Comparison of ENCODE assay signal across 21 cellular contexts in genomic region chr12:54535474-54535873, GRCh38. TPM values are rescaled to one million over a fixed set of nuclear protein-coding genes. Genes with fewer than 3 reads are reported as not detected.
A peak's percentile ranks its signal among the peaks of the same experiment; 100 is the strongest.
DNase-seq lines count a peak whose midpoint lies in the region; ATAC-seq and TF ChIP-seq lines count a peak whose summit lies in the region.
"Had no signal": no experiment of that assay in that cellular context is flagged by ENCODE, and none has a peak within 500 bp of the region (broad histone marks: within the 10 kb centered on the region; RNA-seq: fewer than 3 reads in every experiment).

No MANE protein-coding gene starts in this region.

- H3K27me3 ChIP-seq in CD4-positive, CD25-positive, alpha-beta regulatory T cell (ENCODE audit: control insufficient read depth, insufficient read depth, low read length) = no peaks in the 10 kb centered on the region
- H3K27me3 ChIP-seq in naive thymus-derived CD4-positive, alpha-beta T cell (ENCODE audit: control insufficient read depth in 2 of 2, insufficient read depth in 2 of 2, low read length in 2 of 2) = no peaks in the 10 kb centered on the region
- H3K27me3 ChIP-seq: BLaER1 had no signal

- no peaks in the 10 kb centered on the region for H3K9me3 ChIP-seq in CD4-positive, CD25-positive, alpha-beta regulatory T cell (ENCODE audit: control insufficient read depth in 2 of 2, low read length in 2 of 2)
- no peaks in the 10 kb centered on the region for H3K9me3 ChIP-seq in naive thymus-derived CD4-positive, alpha-beta T cell (ENCODE audit: control insufficient read depth in 2 of 3, low read length in 3 of 3)
- H3K9me3 ChIP-seq: A549, BLaER1 had no signal

- H3K27ac ChIP-seq in CD4-positive, CD25-positive, alpha-beta regulatory T cell (ENCODE audit: insufficient read depth, low read length, poor library complexity, severe bottlenecking) = no peak overlapping the region
- peak overlapping the region; percentile 20 for H3K27ac ChIP-seq in naive thymus-derived CD4-positive, alpha-beta T cell (ENCODE audit: low read depth, low read length)
- H3K27ac ChIP-seq: A549, BLaER1, KMS-11 had no signal

- peaks cover 15% of the 10 kb centered on the region for H3K4me1 Mint-ChIP-seq in activated CD8-positive, alpha-beta T cell treated with anti-CD3 and anti-CD28 coated beads for 36 hours (ENCODE audit: low read depth)
- no peaks in the 10 kb centered on the region for H3K4me1 Mint-ChIP-seq in activated CD8-positive, alpha-beta T cell treated with anti-CD3 and anti-CD28 coated beads, Interleukin-2, amount 10 ng/mL, durations not matched to agents 7 days and 5 days (ENCODE audit: low read depth)
- peaks cover 0 to 5% (median 1%) of the 10 kb centered on the region in 4 donors for H3K4me1 Mint-ChIP-seq in CD4-positive, CD25-positive, alpha-beta regulatory T cell
- H3K4me1 Mint-ChIP-seq in activated T-helper 1 cell treated with anti-CD3 and anti-CD28 coated beads, Interleukin-12 subunit alpha, Interleukin-12 subunit beta, Interleukin-2, Interleukin-4 antibody, amounts not matched to agents 30 ng/mL and 10 ng/mL and 1 ng/mL, durations not matched to agents 14 hours and 24 hours and 36 hours (ENCODE audit: low read depth) = peaks cover 15% of the 10 kb centered on the region
- peaks cover 0 to 6% (median 0%) of the 10 kb centered on the region in 7 donors for H3K4me1 Mint-ChIP-seq in naive thymus-derived CD4-positive, alpha-beta T cell

- H3K27ac Mint-ChIP-seq in activated CD8-positive, alpha-beta T cell treated with anti-CD3 and anti-CD28 coated beads for 36 hours = peak overlapping the region; percentile 81
- no peak overlapping the region for H3K27ac Mint-ChIP-seq in activated CD8-positive, alpha-beta T cell treated with anti-CD3 and anti-CD28 coated beads, Interleukin-2, amount 10 ng/mL, durations not matched to agents 7 days and 5 days
- peak overlapping the region in 2 of 3 donors; percentile 6 to 80 for H3K27ac Mint-ChIP-seq in CD4-positive, CD25-positive, alpha-beta regulatory T cell
- peak overlapping the region; percentile 18 for H3K27ac Mint-ChIP-seq in activated T-helper 1 cell treated with anti-CD3 and anti-CD28 coated beads, Interleukin-12 subunit alpha, Interleukin-12 subunit beta, Interleukin-2, Interleukin-4 antibody, amounts not matched to agents 30 ng/mL and 10 ng/mL and 1 ng/mL, durations not matched to agents 14 hours and 24 hours and 36 hours
- H3K27ac Mint-ChIP-seq in naive thymus-derived CD4-positive, alpha-beta T cell = peak overlapping the region in 4 of 9 donors; percentile 2 to 52 (median 23)

- no peaks in the 10 kb centered on the region for H3K27me3 Mint-ChIP-seq in activated CD8-positive, alpha-beta T cell treated with anti-CD3 and anti-CD28 coated beads for 36 hours
- H3K27me3 Mint-ChIP-seq in activated CD8-positive, alpha-beta T cell treated with anti-CD3 and anti-CD28 coated beads, Interleukin-2, amount 10 ng/mL, durations not matched to agents 7 days and 5 days (ENCODE audit: low read depth) = no peaks in the 10 kb centered on the region
- no peaks in the 10 kb centered on the region for H3K27me3 Mint-ChIP-seq in CD4-positive, CD25-positive, alpha-beta regulatory T cell
- H3K27me3 Mint-ChIP-seq in activated T-helper 1 cell treated with anti-CD3 and anti-CD28 coated beads, Interleukin-12 subunit alpha, Interleukin-12 subunit beta, Interleukin-2, Interleukin-4 antibody, amounts not matched to agents 30 ng/mL and 10 ng/mL and 1 ng/mL, durations not matched to agents 14 hours and 24 hours and 36 hours (ENCODE audit: insufficient read depth) = no peaks in the 10 kb centered on the region
- no peaks in the 10 kb centered on the region for H3K27me3 Mint-ChIP-seq in naive thymus-derived CD4-positive, alpha-beta T cell

- ATAC-seq in activated CD8-positive, alpha-beta T cell treated with anti-CD3 and anti-CD28 coated beads for 36 hours = peak; percentile 62
- no peak for ATAC-seq in activated CD8-positive, alpha-beta T cell treated with anti-CD3 and anti-CD28 coated beads, Interleukin-2, amount 10 ng/mL, durations not matched to agents 7 days and 5 days
- ATAC-seq in CD4-positive, CD25-positive, alpha-beta regulatory T cell (ENCODE audit: low read depth in 2 of 2) = no peak
- ATAC-seq in naive thymus-derived CD4-positive, alpha-beta T cell = no peak
- ATAC-seq in GM18907 (IDR thresholded peaks at IDR 0.05; ENCODE audit: unreplicated experiment) = no peak
- ATAC-seq: A549, Right ventricle myocardium inferior had no signal

- H3K4me3 ChIP-seq in CD4-positive, CD25-positive, alpha-beta regulatory T cell (ENCODE audit: low read depth, low read length) = no peak overlapping the region
- H3K4me3 ChIP-seq in naive thymus-derived CD4-positive, alpha-beta T cell (ENCODE audit: low read length) = no peak overlapping the region
- H3K4me3 ChIP-seq: A549, BLaER1 had no signal

- CTCF ChIA-PET in activated CD8-positive, alpha-beta T cell treated with anti-CD3 and anti-CD28 coated beads for 36 hours (lab: Charles Lee) = interaction anchor here (1.0 to 1.2 kb wide), 2 partner anchors 8 to 136 kb away, joined by 4 read pairs; no protein-coding TSS in a partner anchor
- CTCF ChIA-PET in activated CD8-positive, alpha-beta T cell treated with anti-CD3 and anti-CD28 coated beads, Interleukin-2, amount 10 ng/mL, durations not matched to agents 7 days and 5 days (lab: Charles Lee) = no interaction called here
- CTCF ChIA-PET in naive thymus-derived CD4-positive, alpha-beta T cell (lab: Charles Lee) = interaction anchor here (1.4 kb wide), 1 partner anchor 45 kb away, joined by 3 read pairs; no protein-coding TSS in a partner anchor

- H3K9me3 Mint-ChIP-seq in activated CD8-positive, alpha-beta T cell treated with anti-CD3 and anti-CD28 coated beads for 36 hours = no peaks in the 10 kb centered on the region
- no peaks in the 10 kb centered on the region for H3K9me3 Mint-ChIP-seq in activated CD8-positive, alpha-beta T cell treated with anti-CD3 and anti-CD28 coated beads, Interleukin-2, amount 10 ng/mL, durations not matched to agents 7 days and 5 days (ENCODE audit: insufficient read depth)
- H3K9me3 Mint-ChIP-seq in CD4-positive, CD25-positive, alpha-beta regulatory T cell = no peaks in the 10 kb centered on the region
- no peaks in the 10 kb centered on the region for H3K9me3 Mint-ChIP-seq in activated T-helper 1 cell treated with anti-CD3 and anti-CD28 coated beads, Interleukin-12 subunit alpha, Interleukin-12 subunit beta, Interleukin-2, Interleukin-4 antibody, amounts not matched to agents 30 ng/mL and 10 ng/mL and 1 ng/mL, durations not matched to agents 14 hours and 24 hours and 36 hours
- H3K9me3 Mint-ChIP-seq in naive thymus-derived CD4-positive, alpha-beta T cell = peaks cover 0 to 3% (median 0%) of the 10 kb centered on the region in 11 donors

- POLR2A ChIA-PET in activated CD8-positive, alpha-beta T cell treated with anti-CD3 and anti-CD28 coated beads for 36 hours (lab: Charles Lee) = interaction anchor here (0.9 kb wide), 1 partner anchor 14 kb away, joined by 3 read pairs; the partner anchor contains the start of gene PDE1B
- POLR2A ChIA-PET in activated CD8-positive, alpha-beta T cell treated with anti-CD3 and anti-CD28 coated beads, Interleukin-2, amount 10 ng/mL, durations not matched to agents 7 days and 5 days (lab: Charles Lee) = no interaction called here
- POLR2A ChIA-PET in naive thymus-derived CD4-positive, alpha-beta T cell (lab: Charles Lee) = interaction anchor here (0.6 to 1.0 kb wide), 2 partner anchors 97 to 1395 kb away, joined by 3 read pairs; no protein-coding TSS in a partner anchor

- no peak for TF ChIP-seq CTCF in activated CD8-positive, alpha-beta T cell treated with anti-CD3 and anti-CD28 coated beads for 36 hours (IDR thresholded peaks at IDR 0.05)

- H3K36me3 ChIP-seq in CD4-positive, CD25-positive, alpha-beta regulatory T cell (ENCODE audit: control insufficient read depth, insufficient read depth, low read length) = peaks cover 98% of the 10 kb centered on the region
- H3K36me3 ChIP-seq in naive thymus-derived CD4-positive, alpha-beta T cell (ENCODE audit: control insufficient read depth in 2 of 3, insufficient read depth in 3 of 3, low read length in 3 of 3) = peaks cover 27 to 100% (median 81%) of the 10 kb centered on the region in 3 experiments

- intact Hi-C loops in activated CD8-positive, alpha-beta T cell treated with anti-CD3 and anti-CD28 coated beads for 36 hours (cut with micrococcal nuclease) = no loop called here
- intact Hi-C loops in activated T-helper 1 cell treated with anti-CD3 and anti-CD28 coated beads, Interleukin-12 subunit alpha, Interleukin-12 subunit beta, Interleukin-2, Interleukin-4 antibody, amounts not matched to agents 30 ng/mL and 10 ng/mL and 1 ng/mL, durations not matched to agents 14 hours and 24 hours and 36 hours (cut with micrococcal nuclease) = loop anchor here (1.0 kb wide), 1 partner anchor 13 kb away; no protein-coding TSS in a partner anchor
- intact Hi-C loops in naive thymus-derived CD4-positive, alpha-beta T cell (cut with micrococcal nuclease) = loop anchor here in 1 of 2 donors (2.0 kb wide), 1 partner anchor 13 kb away; the partner anchor contains the start of gene PDE1B

- H3K36me3 Mint-ChIP-seq in activated CD8-positive, alpha-beta T cell treated with anti-CD3 and anti-CD28 coated beads for 36 hours (ENCODE audit: low read depth) = peaks cover 35% of the 10 kb centered on the region
- peaks cover 80% of the 10 kb centered on the region for H3K36me3 Mint-ChIP-seq in activated CD8-positive, alpha-beta T cell treated with anti-CD3 and anti-CD28 coated beads, Interleukin-2, amount 10 ng/mL, durations not matched to agents 7 days and 5 days (ENCODE audit: low read depth)
- H3K36me3 Mint-ChIP-seq in CD4-positive, CD25-positive, alpha-beta regulatory T cell = peaks cover 90% of the 10 kb centered on the region
- H3K36me3 Mint-ChIP-seq in activated T-helper 1 cell treated with anti-CD3 and anti-CD28 coated beads, Interleukin-12 subunit alpha, Interleukin-12 subunit beta, Interleukin-2, Interleukin-4 antibody, amounts not matched to agents 30 ng/mL and 10 ng/mL and 1 ng/mL, durations not matched to agents 14 hours and 24 hours and 36 hours (ENCODE audit: low read depth) = peaks cover 84% of the 10 kb centered on the region
- peaks cover 32 to 81% (median 43%) of the 10 kb centered on the region in 5 donors for H3K36me3 Mint-ChIP-seq in naive thymus-derived CD4-positive, alpha-beta T cell

- H3K4me3 Mint-ChIP-seq in activated CD8-positive, alpha-beta T cell treated with anti-CD3 and anti-CD28 coated beads for 36 hours = no peak overlapping the region
- H3K4me3 Mint-ChIP-seq in activated CD8-positive, alpha-beta T cell treated with anti-CD3 and anti-CD28 coated beads, Interleukin-2, amount 10 ng/mL, durations not matched to agents 7 days and 5 days = no peak overlapping the region
- no peak overlapping the region for H3K4me3 Mint-ChIP-seq in CD4-positive, CD25-positive, alpha-beta regulatory T cell
- H3K4me3 Mint-ChIP-seq in activated T-helper 1 cell treated with anti-CD3 and anti-CD28 coated beads, Interleukin-12 subunit alpha, Interleukin-12 subunit beta, Interleukin-2, Interleukin-4 antibody, amounts not matched to agents 30 ng/mL and 10 ng/mL and 1 ng/mL, durations not matched to agents 14 hours and 24 hours and 36 hours = no peak overlapping the region
- no peak overlapping the region for H3K4me3 Mint-ChIP-seq in naive thymus-derived CD4-positive, alpha-beta T cell

- no peak for DNase-seq in activated CD8-positive, alpha-beta T cell treated with anti-CD3 and anti-CD28 coated beads for 36 hours
- DNase-seq in activated CD8-positive, alpha-beta T cell treated with anti-CD3 and anti-CD28 coated beads, Interleukin-2, amount 10 ng/mL, durations not matched to agents 7 days and 5 days = no peak
- DNase-seq in CD4-positive, CD25-positive, alpha-beta regulatory T cell = no peak
- DNase-seq in activated T-helper 1 cell treated with anti-CD3 and anti-CD28 coated beads, Interleukin-12 subunit alpha, Interleukin-12 subunit beta, Interleukin-2, Interleukin-4 antibody, amounts not matched to agents 30 ng/mL and 10 ng/mL and 1 ng/mL, durations not matched to agents 14 hours and 24 hours and 36 hours (ENCODE audit: low spot score) = no peak
- DNase-seq in naive thymus-derived CD4-positive, alpha-beta T cell = no peak
- no peak for DNase-seq in NCI-H1930 (lab: John Stamatoyannopoulos, UW)
- DNase-seq in KG1 (lab: John Stamatoyannopoulos, UW) = no peak
- DNase-seq: DMS79 treated with DMSO at 0.1 percent for 48 hours; MV-4-11; NCI-H1694 treated with DMSO at 0.1 percent for 48 hours; NCI-H2107; NCI-H510A; NCI-H748 treated with DMSO at 0.1 percent for 48 hours; NK-92 treated with Interleukin-12 subunit alpha and Interleukin-12 subunit beta, amount 100 ng/mL, for 24 hours had no signal

- no peaks in the 10 kb centered on the region for H3K4me1 ChIP-seq in CD4-positive, CD25-positive, alpha-beta regulatory T cell (ENCODE audit: control insufficient read depth, insufficient read depth, low read length, poor library complexity, severe bottlenecking)
- no peaks in the 10 kb centered on the region for H3K4me1 ChIP-seq in naive thymus-derived CD4-positive, alpha-beta T cell (ENCODE audit: control insufficient read depth in 2 of 2, insufficient read depth in 2 of 2, low read length in 2 of 2)
- H3K4me1 ChIP-seq: A549, BLaER1 had no signal

RNA-seq across cellular contexts. Expression of gene PDE1B, which starts 13.9 kb away (rescaled TPM):
- 1 to 10 TPM; 5.2 to 5.6 TPM for total RNA-seq in activated CD8-positive, alpha-beta T cell treated with anti-CD3 and anti-CD28 coated beads for 36 hours
- 1 to 10 TPM; 7.1 to 7.7 TPM for total RNA-seq in activated CD8-positive, alpha-beta T cell treated with anti-CD3 and anti-CD28 coated beads, Interleukin-2, amount 10 ng/mL, durations not matched to agents 7 days and 5 days
- 19.4 TPM for total RNA-seq in CD4-positive, CD25-positive, alpha-beta regulatory T cell
- 1 to 10 TPM in 1 of 4 donors, under 1 TPM in 2, not detected in 1; 0.44 to 2.3 (median 0.67) TPM for polyA plus RNA-seq in CD4-positive, CD25-positive, alpha-beta regulatory T cell
- total RNA-seq in activated T-helper 1 cell treated with anti-CD3 and anti-CD28 coated beads, Interleukin-12 subunit alpha, Interleukin-12 subunit beta, Interleukin-2, Interleukin-4 antibody, amounts not matched to agents 30 ng/mL and 10 ng/mL and 1 ng/mL, durations not matched to agents 14 hours and 24 hours and 36 hours = 29.9 and 30.4 TPM in 2 replicates
- 10 to 100 TPM in 2 of 5 experiments, 1 to 10 TPM in 3; 3.3 to 22.3 (median 9.4) TPM for total RNA-seq in naive thymus-derived CD4-positive, alpha-beta T cell
- polyA plus RNA-seq in naive thymus-derived CD4-positive, alpha-beta T cell = 1 to 10 TPM in 1 of 2 donors, under 1 TPM in 1; 0.18 to 5.7 TPM
- total RNA-seq: HT-29 had no signal

RNA-seq across cellular contexts. Expression of gene NCKAP1L, which starts 37.9 kb away (rescaled TPM):
- total RNA-seq in activated CD8-positive, alpha-beta T cell treated with anti-CD3 and anti-CD28 coated beads for 36 hours = 10 to 100 TPM; 87.6 to 92.9 TPM
- 100 to 1,000 TPM; 141 to 143 TPM for total RNA-seq in activated CD8-positive, alpha-beta T cell treated with anti-CD3 and anti-CD28 coated beads, Interleukin-2, amount 10 ng/mL, durations not matched to agents 7 days and 5 days
- 142 TPM for total RNA-seq in CD4-positive, CD25-positive, alpha-beta regulatory T cell
- polyA plus RNA-seq in CD4-positive, CD25-positive, alpha-beta regulatory T cell = 100 to 1,000 TPM in 2 of 4 donors, 10 to 100 TPM in 2; 91.3 to 138 (median 115) TPM
- 105 TPM in 2 replicates for total RNA-seq in activated T-helper 1 cell treated with anti-CD3 and anti-CD28 coated beads, Interleukin-12 subunit alpha, Interleukin-12 subunit beta, Interleukin-2, Interleukin-4 antibody, amounts not matched to agents 30 ng/mL and 10 ng/mL and 1 ng/mL, durations not matched to agents 14 hours and 24 hours and 36 hours
- 100 to 1,000 TPM; 111 to 184 (median 128) TPM for total RNA-seq in naive thymus-derived CD4-positive, alpha-beta T cell
- 10 to 100 TPM; 71.2 to 93.2 TPM for polyA plus RNA-seq in naive thymus-derived CD4-positive, alpha-beta T cell
- total RNA-seq: HT-29 had no signal

RNA-seq across cellular contexts. Expression of gene PPP1R1A, which starts 53.0 kb away (rescaled TPM):
- total RNA-seq in activated CD8-positive, alpha-beta T cell treated with anti-CD3 and anti-CD28 coated beads for 36 hours = not detected
- total RNA-seq in activated CD8-positive, alpha-beta T cell treated with anti-CD3 and anti-CD28 coated beads, Interleukin-2, amount 10 ng/mL, durations not matched to agents 7 days and 5 days = not detected
- total RNA-seq in CD4-positive, CD25-positive, alpha-beta regulatory T cell = not detected
- polyA plus RNA-seq in CD4-positive, CD25-positive, alpha-beta regulatory T cell = not detected
- 0.29 TPM in 1 of 2 replicates, not detected in the other for total RNA-seq in activated T-helper 1 cell treated with anti-CD3 and anti-CD28 coated beads, Interleukin-12 subunit alpha, Interleukin-12 subunit beta, Interleukin-2, Interleukin-4 antibody, amounts not matched to agents 30 ng/mL and 10 ng/mL and 1 ng/mL, durations not matched to agents 14 hours and 24 hours and 36 hours
- not detected for total RNA-seq in naive thymus-derived CD4-positive, alpha-beta T cell
- not detected for polyA plus RNA-seq in naive thymus-derived CD4-positive, alpha-beta T cell
- total RNA-seq: HT-29, OCI-LY7 had no signal
